6 cellular contexts compared by ENCODE assay signal in genomic region chr17:16854636-16855035, GRCh38.
A peak's percentile ranks its signal among the peaks of the same experiment; 100 is the strongest.
DNase-seq lines count a peak whose midpoint lies in the region; TF ChIP-seq lines count a peak whose summit lies in the region.
"Not testable (repeated sequence)": the region's sequence is repeated elsewhere in the genome, so short reads cannot be mapped to it uniquely, and the experiment has no call there.

No MANE protein-coding gene starts in this region.

- H2AK5ac ChIP-seq in mesendoderm (ENCODE audit: low read length) = not testable (repeated sequence)

- not testable (repeated sequence) for H2BK15ac ChIP-seq in mesendoderm (replicated peaks; ENCODE audit: low read depth)

- no CpG with 5 or more reads among the region's 5 CpGs for WGBS in mesendoderm (ENCODE audit: extremely low coverage, insufficient coverage, low lambda C conversion rate)
- 80 to 85% (median 84%) methylated on average over 5 of the region's 5 CpGs for WGBS in spleen, 5 donors

- H3K4me3 ChIP-seq in BLaER1; Caco-2 (ENCODE audit: low read depth, low read length); mesendoderm (ENCODE audit: low read length); spleen: not testable (repeated sequence)

- not testable (repeated sequence) for H3K36me3 ChIP-seq in BLaER1; Caco-2 (ENCODE audit: control insufficient read depth, insufficient read depth, low read length); mesendoderm (ENCODE audit: control insufficient read depth, insufficient read depth, low read length); spleen

- H3K9me3 Mint-ChIP-seq in Caco-2 (ENCODE audit: unreplicated experiment) = not testable (repeated sequence)

- TF ChIP-seq POLR2A in spleen (IDR thresholded peaks at IDR 0.05) = not testable (repeated sequence)

- not testable (repeated sequence) for H3K27me3 ChIP-seq in BLaER1; Caco-2 (replicated peaks; ENCODE audit: control insufficient read depth, insufficient read depth, low read length); mesendoderm (ENCODE audit: insufficient read depth, low read length, poor library complexity); spleen (replicated peaks in 1 of 7)

- not testable (repeated sequence) for H3K27me3 Mint-ChIP-seq in Caco-2 (ENCODE audit: insufficient read depth, unreplicated experiment)

- not testable (repeated sequence) for H4K20me1 ChIP-seq in BLaER1

- H4K8ac ChIP-seq in mesendoderm (ENCODE audit: low read depth, low read length) = not testable (repeated sequence)

- not testable (repeated sequence) for H2BK120ac ChIP-seq in mesendoderm (ENCODE audit: low read depth, low read length)

- H3K27ac ChIP-seq in BLaER1; mesendoderm (ENCODE audit: low read depth, low read length); spleen: not testable (repeated sequence)

- H3K18ac ChIP-seq in mesendoderm (ENCODE audit: low read length) = not testable (repeated sequence)

- POLR2A ChIA-PET in Caco-2 (lab: Charles Lee) = not testable (repeated sequence)

- not testable (repeated sequence) for H3K23ac ChIP-seq in mesendoderm (ENCODE audit: low read length)

- not testable (repeated sequence) for H3K9ac ChIP-seq in BLaER1; mesendoderm (ENCODE audit: low read length)

- peaks cover 31% of the 10 kb centered on the region for H3K4me1 ChIP-seq in BLaER1
- H3K4me1 ChIP-seq in Caco-2; mesendoderm (ENCODE audit: control insufficient read depth, low read depth, low read length); spleen: not testable (repeated sequence)

- H3K9me3 ChIP-seq in BLaER1, Caco-2, spleen: not testable (repeated sequence)

- not testable (repeated sequence) for H3K4me1 Mint-ChIP-seq in Caco-2 (ENCODE audit: low read depth, unreplicated experiment)

- not testable (repeated sequence) for H3K79me2 ChIP-seq in mesendoderm (ENCODE audit: control insufficient read depth, insufficient read depth, low read length)

- intact Hi-C loops in Caco-2 (cut with micrococcal nuclease; ENCODE audit: unreplicated experiment); spleen (cut with DNase I; ENCODE audit: low total_unique reads): not testable (repeated sequence)

- not testable (repeated sequence) for H3K36me3 Mint-ChIP-seq in Caco-2 (ENCODE audit: insufficient read depth, unreplicated experiment)

- H3K56ac ChIP-seq in mesendoderm (ENCODE audit: low read length) = peak overlapping the region; percentile 15

- TF ChIP-seq CTCF in Caco-2 (IDR thresholded peaks at IDR 0.05; ENCODE audit: insufficient read depth in 1 of 2, low read depth in 1 of 2, low read length in 1 of 2, severe bottlenecking in 1 of 2, unreplicated experiment in 1 of 2); spleen (IDR thresholded peaks at IDR 0.05 in 8 of 11, conservative IDR thresholded peaks at IDR 0.05 in 3 of 11): not testable (repeated sequence)

- H3K79me1 ChIP-seq in mesendoderm (ENCODE audit: low read length) = not testable (repeated sequence)

- not testable (repeated sequence) for BruUV-seq in Caco-2 (replicated peaks; lab: Mats Ljungman, UMichigan)

- DNase-seq in Caco-2, mesendoderm: not testable (repeated sequence)
- DNase-seq in NCI-H146 (lab: John Stamatoyannopoulos, UW) (peak; percentile 50), NCI-H69 (lab: John Stamatoyannopoulos, UW) (peak; percentile 9), spleen (peak; percentile 31)

- H2BK5ac ChIP-seq in mesendoderm (ENCODE audit: low read length) = not testable (repeated sequence)

- not testable (repeated sequence) for H3K4ac ChIP-seq in mesendoderm (ENCODE audit: low read depth, low read length)

- not testable (repeated sequence) for H4K5ac ChIP-seq in mesendoderm (ENCODE audit: low read length)

- CTCF ChIA-PET in Caco-2 (lab: Charles Lee) = not testable (repeated sequence)

- peak overlapping the region; percentile 44 for H3K4me2 ChIP-seq in BLaER1
- not testable (repeated sequence) for H3K4me2 ChIP-seq in mesendoderm (ENCODE audit: low read length)

- H3K27ac Mint-ChIP-seq in Caco-2 (ENCODE audit: unreplicated experiment) = peak overlapping the region; percentile 1

- not testable (repeated sequence) for H3K4me3 Mint-ChIP-seq in Caco-2 (ENCODE audit: unreplicated experiment)
